Comparison of ENCODE assay signal across 13 cellular contexts in the genomic region with DNA sequence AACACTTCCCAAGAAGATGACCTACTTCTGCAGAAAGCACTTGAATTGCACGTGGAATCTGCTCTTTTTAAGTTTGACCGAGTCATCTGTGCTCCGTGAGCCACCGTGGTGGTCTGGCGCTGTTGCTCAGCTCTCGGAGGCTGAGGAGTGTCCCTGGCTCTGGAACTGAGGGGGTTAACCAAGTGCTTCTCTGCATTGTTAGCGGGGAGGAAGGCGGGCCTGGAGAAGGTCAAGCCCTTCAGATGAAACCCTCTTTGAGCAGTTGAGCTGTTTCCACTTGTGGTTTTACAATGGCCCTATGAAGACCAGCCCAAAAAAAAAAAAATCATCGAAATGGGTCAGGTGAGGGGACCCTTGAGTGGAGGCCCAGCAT.
DNase-seq lines count a peak whose midpoint lies in the region; ATAC-seq and TF ChIP-seq lines count a peak whose summit lies in the region.
"Had no signal": no experiment of that assay in that cellular context is flagged by ENCODE, and none has a peak within 500 bp of the region (broad histone marks: within the 10 kb centered on the region; RNA-seq: fewer than 3 reads in every experiment).

No MANE protein-coding gene starts in this region.

- peaks cover 63% of the 10 kb centered on the region for H3K4me1 Mint-ChIP-seq in neural progenitor cell
- H3K4me1 Mint-ChIP-seq in immature natural killer cell = no peaks in the 10 kb centered on the region
- H3K4me1 Mint-ChIP-seq: CD8-positive, alpha-beta memory T cell had no signal

- H3K4me2 ChIP-seq in neural progenitor cell = peak overlapping the region; percentile 57
- H3K4me2 ChIP-seq: PC-9 had no signal

- H3F3A ChIP-seq in neural progenitor cell (ENCODE audit: low read depth) = peaks cover 3% of the 10 kb centered on the region

- TF ChIP-seq POLR2A in upper lobe of left lung (IDR thresholded peaks at IDR 0.05) = no peak

- DNase-seq in neural progenitor cell (ENCODE audit: low spot score) (peak; percentile 41), upper lobe of left lung (no peak), immature natural killer cell (no peak), NCI-H524 treated with DMSO at 0.1 percent for 48 hours (lab: John Stamatoyannopoulos, UW) (no peak)
- DNase-seq: BE2C; CD8-positive, alpha-beta memory T cell; NCI-H1436 treated with DMSO at 0.1 percent for 48 hours; NCI-H2081 treated with DMSO at 0.1 percent for 48 hours; NCI-H226; PC-9 had no signal

- H3K9me3 ChIP-seq in ES-I3 (ENCODE audit: control insufficient read depth, insufficient read depth, low read length) = no peaks in the 10 kb centered on the region
- no peaks in the 10 kb centered on the region for H3K9me3 ChIP-seq in HUES64 (ENCODE audit: insufficient read depth, low read depth, low read length)
- no peaks in the 10 kb centered on the region for H3K9me3 ChIP-seq in iPS-15b (ENCODE audit: control insufficient read depth, insufficient read depth, low read length)
- no peaks in the 10 kb centered on the region for H3K9me3 ChIP-seq in neural progenitor cell (ENCODE audit: low read depth)
- no peaks in the 10 kb centered on the region for H3K9me3 ChIP-seq in upper lobe of left lung
- H3K9me3 ChIP-seq: BE2C had no signal

- H3K36me3 ChIP-seq in ES-I3 (ENCODE audit: insufficient read depth, low read length) (no peaks in the 10 kb centered on the region), HUES64 (ENCODE audit: insufficient read depth, low read length) (no peaks in the 10 kb centered on the region), iPS-15b (ENCODE audit: control insufficient read depth, insufficient read depth, low read length) (no peaks in the 10 kb centered on the region), neural progenitor cell (no peaks in the 10 kb centered on the region), upper lobe of left lung (no peaks in the 10 kb centered on the region)
- H3K36me3 ChIP-seq: BE2C had no signal

- H3K4me1 ChIP-seq in ES-I3 (ENCODE audit: insufficient read depth, low read length) (peaks cover 40% of the 10 kb centered on the region), HUES64 (ENCODE audit: insufficient read depth, low read length) (peaks cover 44% of the 10 kb centered on the region), iPS-15b (ENCODE audit: control insufficient read depth, insufficient read depth, low read length) (peaks cover 24% of the 10 kb centered on the region), neural progenitor cell (peaks cover 47% of the 10 kb centered on the region), upper lobe of left lung (no peaks in the 10 kb centered on the region)
- H3K4me1 ChIP-seq: BE2C had no signal

- no peak for TF ChIP-seq EP300 in upper lobe of left lung (IDR thresholded peaks at IDR 0.05)

- H3K27ac ChIP-seq in HUES64 (ENCODE audit: low read depth, low read length) (peak overlapping the region; percentile 79), neural progenitor cell (no peak overlapping the region), upper lobe of left lung (no peak overlapping the region)
- H3K27ac ChIP-seq: PC-9 had no signal

- TF ChIP-seq CTCF in neural progenitor cell (IDR thresholded peaks at IDR 0.05) = no peak
- TF ChIP-seq CTCF in upper lobe of left lung (IDR thresholded peaks at IDR 0.05) = no peak

- H3K36me3 Mint-ChIP-seq in neural progenitor cell = no peaks in the 10 kb centered on the region
- no peaks in the 10 kb centered on the region for H3K36me3 Mint-ChIP-seq in immature natural killer cell
- H3K36me3 Mint-ChIP-seq: CD8-positive, alpha-beta memory T cell had no signal

- H3K27ac Mint-ChIP-seq in neural progenitor cell (peak overlapping the region; percentile 84), immature natural killer cell (no peak overlapping the region)
- H3K27ac Mint-ChIP-seq: CD8-positive, alpha-beta memory T cell had no signal

- 28% methylated on average over 9 of the region's 9 CpGs for WGBS in HUES64
- WGBS in upper lobe of left lung, 2 donors = 34 to 38% methylated on average over 9 of the region's 9 CpGs

- no peaks in the 10 kb centered on the region for H3K9me3 Mint-ChIP-seq in neural progenitor cell
- peaks cover 0 to 5% (median 0%) of the 10 kb centered on the region in 6 donors for H3K9me3 Mint-ChIP-seq in immature natural killer cell

- ATAC-seq in upper lobe of left lung (ENCODE audit: low FRiP score in 2 of 2) = no peak

- H3K4me3 ChIP-seq in HUES64 (ENCODE audit: low read length) (peak overlapping the region; percentile 37; the same call in 1 of the 2 replicates), iPS-15b (ENCODE audit: low read depth, low read length) (peak overlapping the region; percentile 37), neural progenitor cell (no peak overlapping the region), upper lobe of left lung (no peak overlapping the region)
- H3K4me3 ChIP-seq: PC-9 had no signal

- H2AFZ ChIP-seq in neural progenitor cell (replicated peaks) = peak overlapping the region; percentile 65
- H2AFZ ChIP-seq: PC-9 had no signal

- no peaks in the 10 kb centered on the region for H3K79me2 ChIP-seq in neural progenitor cell (ENCODE audit: low read depth)

- peaks cover 11% of the 10 kb centered on the region for H3K27me3 Mint-ChIP-seq in neural progenitor cell (ENCODE audit: insufficient read depth, low read depth)
- peaks cover 0 to 4% (median 3%) of the 10 kb centered on the region in 3 donors for H3K27me3 Mint-ChIP-seq in immature natural killer cell (ENCODE audit: low read depth in 3 of 3)

- no peaks in the 10 kb centered on the region for H4K20me1 ChIP-seq in neural progenitor cell (ENCODE audit: low read depth)

- H3K4me3 Mint-ChIP-seq in neural progenitor cell (peak overlapping the region; percentile 65), immature natural killer cell (no peak overlapping the region)
- H3K4me3 Mint-ChIP-seq: CD8-positive, alpha-beta memory T cell had no signal

- H3K27me3 ChIP-seq in HUES64 (ENCODE audit: insufficient read depth, low read length) (no peaks in the 10 kb centered on the region), iPS-15b (ENCODE audit: control insufficient read depth, insufficient read depth, low read length) (no peaks in the 10 kb centered on the region), neural progenitor cell (no peaks in the 10 kb centered on the region), upper lobe of left lung (no peaks in the 10 kb centered on the region)
- H3K27me3 ChIP-seq: BE2C had no signal

- H3K9ac ChIP-seq in ES-I3 (ENCODE audit: low read depth, low read length) (peak overlapping the region; percentile 37; the same call in 1 of the 2 replicates), HUES64 (ENCODE audit: low read depth, low read length) (peak overlapping the region; percentile 52; the same call in 1 of the 2 replicates), iPS-15b (ENCODE audit: low read depth, low read length) (no peak overlapping the region), neural progenitor cell (no peak overlapping the region)

Comparison
In these comparisons a context has a peak if more than half of its experiments do, and no peak if none do; other contexts are left out.
1. H3K9ac ChIP-seq: peak in ES-I3 (single experiment) and HUES64 (single experiment); none in iPS-15b (single experiment) and neural progenitor cell (single experiment).
2. H3K4me3 ChIP-seq: peak in HUES64 (single experiment) and iPS-15b (single experiment); none in neural progenitor cell (single experiment) and upper lobe of left lung (0 of 4).